In the genomic region with DNA sequence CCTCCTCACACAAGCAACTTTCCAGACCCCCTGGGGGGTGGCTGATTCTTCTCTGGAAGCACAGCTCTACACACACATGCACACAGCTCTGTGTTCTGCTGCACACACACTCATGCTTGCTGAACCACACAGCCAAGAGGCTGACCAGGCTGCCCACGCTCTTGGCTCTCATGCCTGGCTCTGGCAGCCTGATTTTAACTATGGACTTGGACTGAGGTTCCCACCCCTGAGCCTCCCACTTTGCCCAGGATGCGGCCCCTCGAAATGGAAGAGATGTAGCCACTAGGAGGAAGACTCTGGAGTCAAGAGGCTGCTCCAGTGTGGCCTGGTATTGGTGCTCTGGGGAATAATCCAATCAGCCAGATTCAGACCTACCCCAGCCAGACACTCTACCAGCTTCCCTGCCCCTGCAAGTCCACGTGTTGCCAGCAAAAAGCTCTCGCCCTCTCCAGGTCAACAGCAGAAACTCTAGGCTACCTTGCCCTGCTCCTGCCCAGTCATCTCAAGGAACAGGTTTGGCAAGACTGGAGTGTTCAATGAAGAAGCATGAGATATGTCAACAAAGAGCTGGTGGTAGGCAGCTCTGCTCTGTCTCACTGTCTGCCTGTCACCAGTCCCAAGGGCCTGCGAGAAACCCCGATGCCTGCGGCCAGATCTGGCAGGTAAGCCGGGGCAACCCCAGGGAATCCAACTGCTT, we compare ENCODE assay signal across 11 cellular contexts.
A peak's percentile ranks its signal among the peaks of the same experiment; 100 is the strongest.
DNase-seq lines count a peak whose midpoint lies in the region; ATAC-seq lines count a peak whose summit lies in the region.
"Had no signal": no experiment of that assay in that cellular context is flagged by ENCODE, and none has a peak within 500 bp of the region (broad histone marks: within the 10 kb centered on the region; RNA-seq: fewer than 3 reads in every experiment).

No MANE protein-coding gene starts in this region.

- ATAC-seq in stimulated activated naive CD8-positive, alpha-beta T cell treated with anti-CD3 and anti-CD28 coated beads, Interleukin-15, amount 100 ng/mL, for 72 hours, result no peak
- ATAC-seq in GM18502 (IDR thresholded peaks at IDR 0.05; ENCODE audit: poor library complexity, unreplicated experiment), result no peak
- no peak for ATAC-seq in GM19351 (IDR thresholded peaks at IDR 0.05; ENCODE audit: unreplicated experiment)

- no peaks in the 10 kb centered on the region for H3K9me3 Mint-ChIP-seq in stimulated activated naive CD8-positive, alpha-beta T cell treated with anti-CD3 and anti-CD28 coated beads, Interleukin-15, amount 100 ng/mL, for 72 hours

- intact Hi-C loops in head of caudate nucleus (cut with DNase I), result no loop called here

- no peak overlapping the region for H3K4me3 Mint-ChIP-seq in stimulated activated naive CD8-positive, alpha-beta T cell treated with anti-CD3 and anti-CD28 coated beads, Interleukin-15, amount 100 ng/mL, for 72 hours

- H3K27ac Mint-ChIP-seq in stimulated activated naive CD8-positive, alpha-beta T cell treated with anti-CD3 and anti-CD28 coated beads, Interleukin-15, amount 100 ng/mL, for 72 hours, result peak overlapping the region; percentile 35 to 61

- DNase-seq in NCI-H748 (lab: John Stamatoyannopoulos, UW; ENCODE audit: unreplicated experiment) (peak; percentile 6), NCI-H748 treated with DMSO at 0.1 percent for 48 hours (lab: John Stamatoyannopoulos, UW) (no peak), NCI-H510A (lab: John Stamatoyannopoulos, UW) (peak; percentile 81), epithelial cell of prostate (ENCODE audit: low read depth, low spot score) (peak; percentile 84), head of caudate nucleus (no peak)
- no peak for DNase-seq in stimulated activated naive CD8-positive, alpha-beta T cell treated with anti-CD3 and anti-CD28 coated beads, Interleukin-15, amount 100 ng/mL, for 72 hours
- DNase-seq: activated gamma-delta T cell treated with Interleukin-2 at 50 U/mL for 16 hours; stimulated activated CD4-positive, alpha-beta T cell treated with anti-CD3 and anti-CD28 coated beads, Interleukin-4, amount 100 ng/mL, for 1 hour had no signal

- H3K27ac ChIP-seq in epithelial cell of prostate, result peak overlapping the region; percentile 29
- H3K27ac ChIP-seq: neutrophil had no signal

- no peaks in the 10 kb centered on the region for H3K27me3 Mint-ChIP-seq in stimulated activated naive CD8-positive, alpha-beta T cell treated with anti-CD3 and anti-CD28 coated beads, Interleukin-15, amount 100 ng/mL, for 72 hours

- H3K4me1 Mint-ChIP-seq in stimulated activated naive CD8-positive, alpha-beta T cell treated with anti-CD3 and anti-CD28 coated beads, Interleukin-15, amount 100 ng/mL, for 72 hours, result peaks cover 92% of the 10 kb centered on the region

Comparison
In these comparisons a context has a peak if more than half of its experiments do, and no peak if none do; other contexts are left out.
1. DNase-seq: peak in NCI-H748 (single experiment), NCI-H510A (single experiment) and epithelial cell of prostate (single experiment); none in NCI-H748 treated with DMSO at 0.1 percent for 48 hours (single experiment), stimulated activated naive CD8-positive, alpha-beta T cell treated with anti-CD3 and anti-CD28 coated beads, Interleukin-15, amount 100 ng/mL, for 72 hours (0 of 2) and head of caudate nucleus (0 of 42).